Comparison of ENCODE assay signal across 1 cellular context in genomic region chr10:76017026-76017732, GRCh38.
A peak's percentile ranks its signal among the peaks of the same experiment; 100 is the strongest.
TF ChIP-seq lines count a peak whose summit lies in the region.

No MANE protein-coding gene starts in this region.

TF ChIP-seq in A549, 52 proteins besides CTCF, POLR2A, EP300 and RAD21 (continued from another document):
- TF ChIP-seq REST (IDR thresholded peaks at IDR 0.05) (peak; percentile 81), HEYL (CRISPR knock-in tag; IDR thresholded peaks at IDR 0.05) (no peak), EHMT2 (IDR thresholded peaks at IDR 0.05; ENCODE audit: low read depth) (0 out of 2 replicates have a peak, but pooled peaks have one; percentile 42), CEBPB (IDR thresholded peaks at IDR 0.05) (no peak), SREBF2 (IDR thresholded peaks at IDR 0.05) (no peak), USF2 (IDR thresholded peaks at IDR 0.05) (no peak)
